Comparison of ENCODE assay signal across 8 cellular contexts in the genomic region with DNA sequence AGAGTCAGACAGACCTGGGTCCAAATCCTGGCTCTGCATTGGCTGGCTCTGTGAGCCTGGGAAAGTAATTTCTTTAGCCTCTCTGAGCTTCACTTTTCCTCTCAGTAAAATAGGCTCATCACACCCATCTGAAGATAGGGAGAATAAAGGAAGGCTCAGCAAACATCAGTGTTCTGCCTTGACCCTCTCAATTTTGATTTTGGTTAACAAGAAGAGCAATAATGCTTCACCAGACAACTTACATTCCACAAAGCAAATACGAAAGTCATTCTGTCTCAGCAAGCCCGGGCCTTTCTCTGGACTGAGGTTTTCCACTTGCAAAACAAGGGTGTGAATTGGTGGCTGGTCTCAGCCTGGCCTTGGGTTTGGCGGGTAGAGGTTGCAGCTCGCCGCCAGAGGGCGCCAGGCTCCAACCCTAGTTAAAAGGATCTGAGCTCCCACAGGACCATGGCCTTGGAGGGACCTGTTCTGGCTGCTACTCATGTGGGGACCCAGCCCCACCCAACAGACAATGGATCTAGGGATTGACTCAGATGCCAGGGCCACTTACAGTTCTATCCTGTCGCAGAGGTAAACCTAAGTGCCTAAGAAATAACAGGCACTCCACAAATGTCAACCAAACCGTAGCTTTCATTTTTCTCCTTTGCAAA. TPM values are rescaled to one million over a fixed set of nuclear protein-coding genes. Genes with fewer than 3 reads are reported as not detected.
DNase-seq lines count a peak whose midpoint lies in the region; ATAC-seq and TF ChIP-seq lines count a peak whose summit lies in the region.

No MANE protein-coding gene starts in this region.

- no peak for TF ChIP-seq POLR2A in upper lobe of left lung (IDR thresholded peaks at IDR 0.05)

- intact Hi-C loops in activated naive CD4-positive, alpha-beta T cell treated with anti-CD3 and anti-CD28 coated beads for 36 hours (cut with micrococcal nuclease): loop anchor here (1.0 to 5.0 kb wide), 6 partner anchors 51 to 403 kb away; a partner anchor contains a TSS

- 10 to 16% methylated on average over 7 to 8 of the region's 8 CpGs for WGBS in upper lobe of left lung, 2 donors

- H3K4me3 ChIP-seq in upper lobe of left lung: no peak overlapping the region

- no peak overlapping the region for H3K27ac ChIP-seq in upper lobe of left lung

- TF ChIP-seq CTCF in GM12874 (IDR thresholded peaks at IDR 0.05; ENCODE audit: insufficient read depth, low read depth, low read length): peak; percentile 95
- peak; percentile 85 to 90 (median 90) for TF ChIP-seq CTCF in upper lobe of left lung (IDR thresholded peaks at IDR 0.05)

- no peaks in the 10 kb centered on the region for H3K9me3 ChIP-seq in upper lobe of left lung

- H3K27me3 ChIP-seq in upper lobe of left lung: peaks cover 0 to 2% (median 0%) of the 10 kb centered on the region in 4 donors

- ATAC-seq in upper lobe of left lung (ENCODE audit: low FRiP score in 2 of 2) (peak; percentile 84 to 90), GM21515 (IDR thresholded peaks at IDR 0.05; ENCODE audit: unreplicated experiment) (no peak)

- H3K4me1 Mint-ChIP-seq in activated naive CD4-positive, alpha-beta T cell treated with anti-CD3 and anti-CD28 coated beads for 36 hours (ENCODE audit: low read depth): peaks cover 14% of the 10 kb centered on the region

- no peaks in the 10 kb centered on the region for H3K36me3 ChIP-seq in upper lobe of left lung

- DNase-seq in NAMALWA (ENCODE audit: low spot score) (peak; percentile 82), SKM-1 treated with dmso at 0.1 percent for 144 hours (lab: John Stamatoyannopoulos, UW; ENCODE audit: unreplicated experiment) (peak; percentile 67), glomerular visceral epithelial cell (ENCODE audit: extremely low spot score) (peak; percentile 81), pons (ENCODE audit: low spot score) (peak; percentile 78), upper lobe of left lung (peak; percentile 86 to 95)
- peak; percentile 88 for DNase-seq in activated naive CD4-positive, alpha-beta T cell treated with anti-CD3 and anti-CD28 coated beads for 36 hours

- TF ChIP-seq EP300 in upper lobe of left lung (IDR thresholded peaks at IDR 0.05): no peak

- H3K4me3 Mint-ChIP-seq in activated naive CD4-positive, alpha-beta T cell treated with anti-CD3 and anti-CD28 coated beads for 36 hours: no peak overlapping the region

- no peaks in the 10 kb centered on the region for H3K9me3 Mint-ChIP-seq in activated naive CD4-positive, alpha-beta T cell treated with anti-CD3 and anti-CD28 coated beads for 36 hours

- peaks cover 0 to 11% (median 0%) of the 10 kb centered on the region in 4 donors for H3K4me1 ChIP-seq in upper lobe of left lung

- no peaks in the 10 kb centered on the region for H3K27me3 Mint-ChIP-seq in activated naive CD4-positive, alpha-beta T cell treated with anti-CD3 and anti-CD28 coated beads for 36 hours (ENCODE audit: low read depth)

- H3K27ac Mint-ChIP-seq in activated naive CD4-positive, alpha-beta T cell treated with anti-CD3 and anti-CD28 coated beads for 36 hours: no peak overlapping the region

- no peaks in the 10 kb centered on the region for H3K36me3 Mint-ChIP-seq in activated naive CD4-positive, alpha-beta T cell treated with anti-CD3 and anti-CD28 coated beads for 36 hours (ENCODE audit: low read depth)

- CTCF ChIA-PET in activated naive CD4-positive, alpha-beta T cell treated with anti-CD3 and anti-CD28 coated beads for 36 hours (lab: Charles Lee): interaction anchor here (0.6 to 3.5 kb wide), 36 partner anchors 10 to 1546 kb away, joined by 3 to 51 read pairs (median 4); a partner anchor contains a TSS

RNA-seq across cellular contexts. Expression of a gene that starts 1.6 kb away (rescaled TPM):
- not detected for total RNA-seq in activated naive CD4-positive, alpha-beta T cell treated with anti-CD3 and anti-CD28 coated beads for 36 hours
- not detected for total RNA-seq in upper lobe of left lung

RNA-seq across cellular contexts. Expression of a gene that starts 9.8 kb away (rescaled TPM):
- not detected for total RNA-seq in activated naive CD4-positive, alpha-beta T cell treated with anti-CD3 and anti-CD28 coated beads for 36 hours
- total RNA-seq in upper lobe of left lung: under 1 TPM in 1 of 6 donors, not detected in 5; 0.60 TPM

RNA-seq across cellular contexts. Expression of a gene that starts 36.6 kb away (rescaled TPM):
- total RNA-seq in activated naive CD4-positive, alpha-beta T cell treated with anti-CD3 and anti-CD28 coated beads for 36 hours: 1 to 10 TPM; 2.3 to 2.5 TPM
- total RNA-seq in upper lobe of left lung: 1 to 10 TPM in 2 of 6 donors, under 1 TPM in 3, not detected in 1; 0.20 to 2.0 (median 0.74) TPM
